Comparison of ENCODE assay signal across 8 cellular contexts in the genomic region with DNA sequence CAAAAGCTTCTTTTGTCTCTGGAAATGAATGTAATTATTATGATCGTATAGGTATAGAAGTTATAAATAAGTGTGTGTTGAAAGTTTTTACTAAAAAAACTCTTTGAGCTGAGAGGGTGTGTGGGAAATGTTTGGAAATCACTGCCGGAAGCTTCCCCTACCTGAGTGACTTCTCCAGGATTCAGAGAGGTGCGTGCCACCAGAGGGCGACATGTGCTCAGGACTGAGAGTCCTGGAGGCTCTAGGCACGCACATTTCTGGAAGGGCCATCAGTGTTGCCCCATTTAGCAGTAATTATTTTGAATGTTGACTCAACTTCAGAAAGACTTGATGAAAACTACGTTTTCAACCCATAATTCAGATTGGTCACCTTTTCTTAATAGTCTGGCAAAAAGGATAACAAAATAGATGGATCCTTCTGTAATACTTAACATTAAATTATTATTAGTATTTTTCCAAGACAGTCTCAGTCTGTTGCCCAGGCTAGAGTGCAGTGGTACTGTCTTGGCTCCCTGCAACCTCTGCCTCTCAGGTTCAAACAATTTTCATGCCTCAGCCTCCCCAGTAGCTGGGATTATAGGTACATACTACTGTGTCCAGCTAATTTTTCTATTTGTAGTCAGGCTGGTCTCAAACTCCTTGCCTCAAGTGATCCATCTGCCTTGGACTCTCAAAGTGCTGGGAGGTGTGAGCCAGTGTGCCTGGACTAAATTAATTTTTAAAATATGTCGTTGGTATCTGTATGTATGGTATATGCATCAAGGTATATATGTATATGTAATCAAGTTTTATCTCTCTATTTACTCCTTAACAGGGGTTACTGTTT. TPM values are rescaled to one million over a fixed set of nuclear protein-coding genes. Genes with fewer than 3 reads are reported as not detected.
DNase-seq lines count a peak whose midpoint lies in the region; ATAC-seq and TF ChIP-seq lines count a peak whose summit lies in the region.

No MANE protein-coding gene starts in this region.

- peaks cover 6% of the 10 kb centered on the region for H3K4me1 Mint-ChIP-seq in Caco-2 (ENCODE audit: low read depth, unreplicated experiment)
- peaks cover 54% of the 10 kb centered on the region for H3K4me1 Mint-ChIP-seq in activated T-cell treated with anti-CD3 and anti-CD28 coated beads, Interleukin-2, amount 50 U/mL, for 72 hours (ENCODE audit: low read depth)

- peak; percentile 81 for TF ChIP-seq RAD21 in Ishikawa (IDR thresholded peaks at IDR 0.05; ENCODE audit: low read depth)

- BruUV-seq in Caco-2 (replicated peaks; lab: Mats Ljungman, UMichigan) (no TSS peak), PC-9 (replicated peaks; lab: Mats Ljungman, UMichigan) (no TSS peak)

- TF ChIP-seq EP300 in Ishikawa (IDR thresholded peaks at IDR 0.05; ENCODE audit: borderline replicate concordance) (no peak), ovary (IDR thresholded peaks at IDR 0.05) (no peak), transverse colon (IDR thresholded peaks at IDR 0.05; ENCODE audit: low read depth) (no peak)

- POLR2A ChIA-PET in Caco-2 (lab: Charles Lee) (no interaction called here), PC-9 (lab: Charles Lee; ENCODE audit: unreplicated experiment) (no interaction called here)

- 23 to 29% (median 26%) methylated on average over 7 of the region's 7 CpGs for WGBS in ovary, 3 donors
- WGBS in transverse colon (ENCODE audit: low coverage in 1 of 2), 2 donors = 14 to 17% methylated on average over 7 of the region's 7 CpGs

- ATAC-seq in GM21381 (IDR thresholded peaks at IDR 0.05; ENCODE audit: unreplicated experiment) = peak; percentile 46
- peak; percentile 72 to 73 for ATAC-seq in activated T-cell treated with anti-CD3 and anti-CD28 coated beads, Interleukin-2, amount 50 U/mL, for 72 hours (replicated peaks in 1 of 2)

- intact Hi-C loops in Caco-2 (cut with micrococcal nuclease; ENCODE audit: unreplicated experiment) = loop anchor here (1.0 to 5.0 kb wide), 6 partner anchors 44 to 749 kb away; no protein-coding TSS in a partner anchor
- intact Hi-C loops in PC-9 (cut with micrococcal nuclease; ENCODE audit: unreplicated experiment) = loop anchor here (1.0 to 5.0 kb wide), 7 partner anchors 59 to 1404 kb away; no protein-coding TSS in a partner anchor
- intact Hi-C loops in ovary (cut with DNase I) = no loop called here
- intact Hi-C loops in transverse colon (cut with DNase I; ENCODE audit: low total_unique reads) = loop anchor here (5.0 kb wide), 1 partner anchor 114 kb away; no protein-coding TSS in a partner anchor

- no peaks in the 10 kb centered on the region for H3K27me3 ChIP-seq in Caco-2 (replicated peaks; ENCODE audit: control insufficient read depth, insufficient read depth, low read length)
- no peaks in the 10 kb centered on the region for H3K27me3 ChIP-seq in PC-9 (ENCODE audit: insufficient read depth, low read depth)
- H3K27me3 ChIP-seq in ovary = no peaks in the 10 kb centered on the region
- no peaks in the 10 kb centered on the region for H3K27me3 ChIP-seq in transverse colon

- no peak overlapping the region for H2AFZ ChIP-seq in PC-9

- H3K79me2 ChIP-seq in PC-9 (ENCODE audit: low read depth) = no peaks in the 10 kb centered on the region

- H3K36me3 Mint-ChIP-seq in Caco-2 (ENCODE audit: insufficient read depth, unreplicated experiment) = peaks cover 27% of the 10 kb centered on the region
- H3K36me3 Mint-ChIP-seq in activated T-cell treated with anti-CD3 and anti-CD28 coated beads, Interleukin-2, amount 50 U/mL, for 72 hours (ENCODE audit: insufficient read depth in 2 of 2) = no peaks in the 10 kb centered on the region

- H3F3A ChIP-seq in PC-9 (ENCODE audit: insufficient read depth, low read depth) = no peaks in the 10 kb centered on the region

- H3K9me3 ChIP-seq in Caco-2 (no peaks in the 10 kb centered on the region), PC-9 (ENCODE audit: insufficient read depth, low read depth) (no peaks in the 10 kb centered on the region), ovary (no peaks in the 10 kb centered on the region), transverse colon (no peaks in the 10 kb centered on the region)

- no peak overlapping the region for H3K27ac ChIP-seq in PC-9
- no peak overlapping the region for H3K27ac ChIP-seq in ovary
- H3K27ac ChIP-seq in transverse colon = peak overlapping the region in 1 of 4 donors; percentile 57

- no peaks in the 10 kb centered on the region for H4K20me1 ChIP-seq in PC-9 (ENCODE audit: insufficient read depth)

- H3K27ac Mint-ChIP-seq in Caco-2 (ENCODE audit: unreplicated experiment) = no peak overlapping the region
- H3K27ac Mint-ChIP-seq in activated T-cell treated with anti-CD3 and anti-CD28 coated beads, Interleukin-2, amount 50 U/mL, for 72 hours = no peak overlapping the region

- H3K9me2 ChIP-seq in PC-9 (ENCODE audit: insufficient read depth) = no peaks in the 10 kb centered on the region

- no peak overlapping the region for H3K4me3 Mint-ChIP-seq in Caco-2 (ENCODE audit: unreplicated experiment)
- no peak overlapping the region for H3K4me3 Mint-ChIP-seq in activated T-cell treated with anti-CD3 and anti-CD28 coated beads, Interleukin-2, amount 50 U/mL, for 72 hours

- H3K4me3 ChIP-seq in Caco-2 (ENCODE audit: low read depth, low read length) (no peak overlapping the region), PC-9 (no peak overlapping the region), ovary (no peak overlapping the region), transverse colon (no peak overlapping the region)

- H3K4me1 ChIP-seq in Caco-2 (no peaks in the 10 kb centered on the region), PC-9 (replicated peaks; ENCODE audit: insufficient read depth) (no peaks in the 10 kb centered on the region), ovary (ENCODE audit: insufficient read depth) (no peaks in the 10 kb centered on the region), transverse colon (peaks cover 0 to 19% (median 0%) of the 10 kb centered on the region in 4 donors)

- TF ChIP-seq POLR2A in ovary (IDR thresholded peaks at IDR 0.05) (no peak), transverse colon (IDR thresholded peaks at IDR 0.05) (no peak)

- H3K27me3 Mint-ChIP-seq in Caco-2 (ENCODE audit: insufficient read depth, unreplicated experiment) = no peaks in the 10 kb centered on the region
- no peaks in the 10 kb centered on the region for H3K27me3 Mint-ChIP-seq in activated T-cell treated with anti-CD3 and anti-CD28 coated beads, Interleukin-2, amount 50 U/mL, for 72 hours (ENCODE audit: low read depth)

- H3K36me3 ChIP-seq in Caco-2 (ENCODE audit: control insufficient read depth, insufficient read depth, low read length) (no peaks in the 10 kb centered on the region), PC-9 (ENCODE audit: low read depth) (no peaks in the 10 kb centered on the region), ovary (no peaks in the 10 kb centered on the region), transverse colon (no peaks in the 10 kb centered on the region)

- in situ Hi-C loops in transverse colon (cut with MboI; ENCODE audit: low pct_ligation_motif_present in 1 of 4, low pct_unique_long_range_greater_than_20kb in 1 of 4, low sequenced_read_pairs in 3 of 4) = loop anchor here (5.0 to 10.0 kb wide), 5 partner anchors 46 to 119 kb away; a partner anchor contains a TSS

- no peaks in the 10 kb centered on the region for H3K9me3 Mint-ChIP-seq in Caco-2 (ENCODE audit: unreplicated experiment)
- H3K9me3 Mint-ChIP-seq in activated T-cell treated with anti-CD3 and anti-CD28 coated beads, Interleukin-2, amount 50 U/mL, for 72 hours = no peaks in the 10 kb centered on the region

- CTCF ChIA-PET in Caco-2 (lab: Charles Lee) = interaction anchor here (1.0 to 1.4 kb wide), 5 partner anchors 12 to 60 kb away, joined by 3 to 8 read pairs (median 4); no protein-coding TSS in a partner anchor
- CTCF ChIA-PET in PC-9 (lab: Charles Lee) = interaction anchor here (0.6 to 1.1 kb wide), 6 partner anchors 17 to 294 kb away, joined by 3 to 5 read pairs (median 3); no protein-coding TSS in a partner anchor

- H3K4me2 ChIP-seq in PC-9 = no peak overlapping the region

- TF ChIP-seq CTCF in Caco-2 (IDR thresholded peaks at IDR 0.05; ENCODE audit: insufficient read depth in 1 of 2, low read depth in 1 of 2, low read length in 1 of 2, severe bottlenecking in 1 of 2, unreplicated experiment in 1 of 2) (peak; percentile 89 to 94), PC-9 (conservative IDR thresholded peaks at IDR 0.05) (peak; percentile 92), ovary (IDR thresholded peaks at IDR 0.05) (peak in 2 of 3 donors; percentile 14 to 17), transverse colon (IDR thresholded peaks at IDR 0.05) (peak; percentile 73 to 79 (median 78))

- DNase-seq in Caco-2 (peak; percentile 75 to 84), PC-9 (peak; percentile 53 to 73), fibroblast of the conjunctiva (ENCODE audit: low read depth) (peak; percentile 20), ovary (peak; percentile 33 to 72 (median 58)), transverse colon (peak; percentile 87)
- DNase-seq in activated T-cell treated with anti-CD3 and anti-CD28 coated beads, Interleukin-2, amount 50 U/mL, for 72 hours = peak; percentile 86 to 87

TF ChIP-seq in Ishikawa, 13 proteins besides CTCF, POLR2A, EP300 and RAD21 (continues in another document):
- TF ChIP-seq EGR1 (IDR thresholded peaks at IDR 0.05) (no peak), CREB1 (IDR thresholded peaks at IDR 0.05; ENCODE audit: low read depth) (no peak), TEAD4 (IDR thresholded peaks at IDR 0.05) (no peak), NFIC (IDR thresholded peaks at IDR 0.05) (no peak), ZBTB7A (IDR thresholded peaks at IDR 0.05; ENCODE audit: low read depth) (no peak), CEBPB (IDR thresholded peaks at IDR 0.05) (no peak), TAF1 (IDR thresholded peaks at IDR 0.05; ENCODE audit: low read depth) (no peak), TCF12 (IDR thresholded peaks at IDR 0.05; ENCODE audit: low read depth) (no peak), FOXM1 (IDR thresholded peaks at IDR 0.05; ENCODE audit: borderline replicate concordance, low read depth) (no peak)
- TF ChIP-seq, protein P1, sequence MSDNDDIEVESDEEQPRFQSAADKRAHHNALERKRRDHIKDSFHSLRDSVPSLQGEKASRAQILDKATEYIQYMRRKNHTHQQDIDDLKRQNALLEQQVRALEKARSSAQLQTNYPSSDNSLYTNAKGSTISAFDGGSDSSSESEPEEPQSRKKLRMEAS (IDR thresholded peaks at IDR 0.05) = no peak
- TF ChIP-seq, protein P2, sequence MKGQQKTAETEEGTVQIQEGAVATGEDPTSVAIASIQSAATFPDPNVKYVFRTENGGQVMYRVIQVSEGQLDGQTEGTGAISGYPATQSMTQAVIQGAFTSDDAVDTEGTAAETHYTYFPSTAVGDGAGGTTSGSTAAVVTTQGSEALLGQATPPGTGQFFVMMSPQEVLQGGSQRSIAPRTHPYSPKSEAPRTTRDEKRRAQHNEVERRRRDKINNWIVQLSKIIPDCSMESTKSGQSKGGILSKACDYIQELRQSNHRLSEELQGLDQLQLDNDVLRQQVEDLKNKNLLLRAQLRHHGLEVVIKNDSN (IDR thresholded peaks at IDR 0.05) = no peak

RNA-seq across cellular contexts. Expression of a gene that starts 34.5 kb away (rescaled TPM):
- total RNA-seq in Caco-2 (2022) (not detected in 2 replicates), PC-9 (2021) (not detected in 2 replicates), ovary (1 to 10 TPM in 1 of 7 donors, under 1 TPM in 3, not detected in 3; 0.46 to 1.4 (median 0.85) TPM), transverse colon (1 to 10 TPM in 2 of 4 donors, not detected in 2; 3.8 to 6.8 TPM)
- total RNA-seq in activated T-cell treated with anti-CD3 and anti-CD28 coated beads, Interleukin-2, amount 50 U/mL, for 72 hours = 100 to 1,000 TPM in 1 of 2 donors, 10 to 100 TPM in 1; 83.7 to 101 TPM
- polyA plus RNA-seq in ovary = 1 to 10 TPM in 1 of 2 donors, under 1 TPM in 1; 0.21 to 2.6 TPM

Comparison
In these comparisons a context has a peak if more than half of its experiments do, and no peak if none do; other contexts are left out.
1. DNase-seq: peak in every context shown above with its lines; median percentile 87 in transverse colon; 86 in activated T-cell treated with anti-CD3 and anti-CD28 coated beads, Interleukin-2, amount 50 U/mL, for 72 hours; 80 in Caco-2; 63 in PC-9; 58 in ovary; 20 in fibroblast of the conjunctiva.
2. CTCF ChIP-seq: peak in every context shown above with its lines; median percentile 92 in PC-9; 92 in Caco-2; 78 in transverse colon; 16 in ovary.
3. RNA of a gene that starts 34.5 kb away (total RNA-seq): 83.7 to 101 TPM in activated T-cell treated with anti-CD3 and anti-CD28 coated beads, Interleukin-2, amount 50 U/mL, for 72 hours; 3.8 to 6.8 TPM in transverse colon, 0.46 to 1.4 TPM in ovary, not detected in Caco-2 and not detected in PC-9; every median in the first group is over 10 times any median in the second.
4. intact Hi-C loops: an anchor here in Caco-2 (1.0 to 5.0 kb wide), PC-9 (1.0 to 5.0 kb wide) and transverse colon (5.0 kb wide); none called in ovary.